Comparison of ENCODE assay signal across 10 cellular contexts in the genomic region with DNA sequence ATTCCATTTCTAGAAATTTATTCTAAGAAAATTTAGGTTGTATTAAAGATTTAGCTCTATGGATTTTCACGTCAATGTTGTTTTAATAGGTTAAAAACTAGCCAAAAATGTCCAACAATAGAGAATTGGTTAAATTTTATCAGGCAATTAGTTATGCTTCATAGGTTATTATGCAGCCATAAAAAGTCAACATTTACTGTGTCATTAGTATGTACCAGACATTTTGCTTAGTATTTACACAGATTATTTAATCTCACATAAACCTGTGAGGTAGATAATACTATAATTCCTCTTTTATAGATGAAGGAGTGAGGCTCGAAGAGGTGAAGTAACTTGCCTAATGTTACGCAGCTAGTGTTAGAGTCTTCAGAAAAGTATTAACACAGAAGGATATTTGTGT. TPM values are rescaled to one million over a fixed set of nuclear protein-coding genes. Genes with fewer than 3 reads are reported as not detected.
DNase-seq lines count a peak whose midpoint lies in the region; ATAC-seq, FAIRE-seq and TF ChIP-seq lines count a peak whose summit lies in the region.
"Had no signal": no experiment of that assay in that cellular context is flagged by ENCODE, and none has a peak within 500 bp of the region (broad histone marks: within the 10 kb centered on the region; RNA-seq: fewer than 3 reads in every experiment).

No MANE protein-coding gene starts in this region.

- BruUV-seq in K562 (replicated peaks; lab: Mats Ljungman, UMichigan), result no TSS peak

- H3K9ac ChIP-seq in K562 (ENCODE audit: insufficient read depth in 1 of 2, low read depth in 2 of 2, low read length in 2 of 2) (peak overlapping the region in 1 of 2 experiments; percentile 96; a peak in 3 of 4 replicates), muscle layer of colon (ENCODE audit: low read length) (no peak overlapping the region)

- H3K36me3 ChIP-seq in K562 (ENCODE audit: control insufficient read depth, insufficient read depth, low read length), result peaks cover 35% of the 10 kb centered on the region
- no peaks in the 10 kb centered on the region for H3K36me3 ChIP-seq in muscle layer of colon (ENCODE audit: insufficient read depth, low read length)
- no peaks in the 10 kb centered on the region for H3K36me3 ChIP-seq in mucosa of descending colon (ENCODE audit: low read depth)

- H3K9me3 ChIP-seq in K562 (replicated peaks; ENCODE audit: control insufficient read depth, insufficient read depth, low read depth, low read length) (no peaks in the 10 kb centered on the region), muscle layer of colon (ENCODE audit: low read length) (no peaks in the 10 kb centered on the region), mucosa of descending colon (no peaks in the 10 kb centered on the region)

- no peak for DNase-seq in AG04449 (ENCODE audit: low read depth, low spot score)
- DNase-seq in HFF-Myc (ENCODE audit: extremely low read depth, low read depth), result no peak
- no peak for DNase-seq in K562 (ENCODE audit: extremely low read depth in 1 of 4, low spot score in 3 of 4)
- DNase-seq in ecto neural progenitor cell (ENCODE audit: low spot score), result no peak
- DNase-seq in NCI-H524 (lab: John Stamatoyannopoulos, UW), result no peak
- DNase-seq in mucosa of descending colon, result no peak
- DNase-seq: GF-D8, glutamatergic neuron had no signal

- H3K4me2 ChIP-seq in K562 (ENCODE audit: insufficient read depth, low read length), result peak overlapping the region; percentile 94

- CTCF ChIA-PET in AG04449 (lab: Yijun Ruan, JAX) (interaction anchor here (0.7 kb wide), 1 partner anchor 11 kb away, joined by 3 read pairs; no protein-coding TSS in a partner anchor), K562 (lab: Yijun Ruan, JAX; ENCODE audit: low intra/inter-chr PET ratio) (no interaction called here)

- H3K79me2 ChIP-seq in K562 (ENCODE audit: control insufficient read depth, insufficient read depth, low read length), result peaks cover 81% of the 10 kb centered on the region

- no peak for FAIRE-seq in K562 (lab: Jason Lieb, UNC)

- H4K20me1 ChIP-seq in K562 (replicated peaks; ENCODE audit: control insufficient read depth, insufficient read depth, low read length), result peaks cover 31% of the 10 kb centered on the region

- TF ChIP-seq RAD21 in K562 (CRISPR knock-in tag; conservative IDR thresholded peaks at IDR 0.05 in 1 of 2, IDR thresholded peaks at IDR 0.05 in 1 of 2), result no peak

- WGBS in K562 (ENCODE audit: insufficient coverage, low coverage, missing lambda C conversion rate), result 40% methylated on average over 3 of the region's 3 CpGs

- peaks cover 4% of the 10 kb centered on the region for H3K9me1 ChIP-seq in K562 (ENCODE audit: control insufficient read depth, insufficient read depth, low read length)

- TF ChIP-seq CTCF in AG04449 (IDR thresholded peaks at IDR 0.05; ENCODE audit: insufficient read depth, low read length, missing control alignments) (no peak), HFF-Myc (IDR thresholded peaks at IDR 0.05; ENCODE audit: low read depth, low read length, missing control alignments) (no peak), K562 (IDR thresholded peaks at IDR 0.05 in 2 of 3, conservative IDR thresholded peaks at IDR 0.05 in 1 of 3; ENCODE audit: insufficient read depth in 2 of 3, low read depth in 1 of 3, low read length in 3 of 3) (no peak), mucosa of descending colon (IDR thresholded peaks at IDR 0.05) (no peak)

- TF ChIP-seq EP300 in K562 (IDR thresholded peaks at IDR 0.05; ENCODE audit: low read length), result no peak

- ATAC-seq in K562 (no peak), GM21528 (IDR thresholded peaks at IDR 0.05; ENCODE audit: low FRiP score, unreplicated experiment) (no peak), mucosa of descending colon (no peak)

- in situ Hi-C loops in K562 (cut with MboI), result no loop called here

- H2AFZ ChIP-seq in K562 (ENCODE audit: low read depth, low read length), result no peak overlapping the region

- H3K4me3 ChIP-seq in AG04449 (ENCODE audit: low read depth, low read length) (peak overlapping the region; percentile 78), HFF-Myc (replicated peaks; ENCODE audit: low read depth, low read length) (peak overlapping the region; percentile 63; the same call in 1 of the 2 replicates), K562 (peak overlapping the region; percentile 81), muscle layer of colon (ENCODE audit: low read depth in 1 of 2, low read length in 2 of 2) (peak overlapping the region; percentile 78 to 96), mucosa of descending colon (no peak overlapping the region)

- TF ChIP-seq POLR2A in K562 (conservative IDR thresholded peaks at IDR 0.05), result no peak

- H3K4me1 ChIP-seq in K562 (replicated peaks in 1 of 2; ENCODE audit: control insufficient read depth in 2 of 2, insufficient read depth in 2 of 2, low read length in 2 of 2), result peaks cover 24 to 39% of the 10 kb centered on the region in 2 experiments
- H3K4me1 ChIP-seq in muscle layer of colon (ENCODE audit: insufficient read depth, low read length), result peaks cover 42% of the 10 kb centered on the region
- peaks cover 26% of the 10 kb centered on the region for H3K4me1 ChIP-seq in mucosa of descending colon (ENCODE audit: low read depth)

- no peaks in the 10 kb centered on the region for H3K27me3 ChIP-seq in K562 (ENCODE audit: control insufficient read depth in 2 of 2, insufficient read depth in 2 of 2, low read length in 2 of 2)
- H3K27me3 ChIP-seq in muscle layer of colon (ENCODE audit: control insufficient read depth in 1 of 2, insufficient read depth in 2 of 2, low read length in 2 of 2), result no peaks in the 10 kb centered on the region

- H3K27ac ChIP-seq in K562 (ENCODE audit: extremely low read depth, low read depth, low read length), result peak overlapping the region; percentile 94; the same call in 2 of the 3 replicates
- H3K27ac ChIP-seq in muscle layer of colon (ENCODE audit: low read depth, low read length), result no peak overlapping the region

- POLR2A ChIA-PET in AG04449 (lab: Yijun Ruan, JAX) (no interaction called here), K562 (lab: Yijun Ruan, JAX) (interaction anchor here (0.6 to 2.3 kb wide), 6 partner anchors 11 to 208 kb away, joined by 3 to 7 read pairs (median 3); no protein-coding TSS in a partner anchor)

- intact Hi-C loops in K562 (cut with micrococcal nuclease), result no loop called here
- intact Hi-C loops in mucosa of descending colon (cut with DNase I, micrococcal nuclease), result no loop called here

TF ChIP-seq in K562, 482 proteins besides CTCF, POLR2A, EP300 and RAD21 (continues in another document):
- TF ChIP-seq MEF2D (tag; conservative IDR thresholded peaks at IDR 0.05; ENCODE audit: low read depth) (no peak), POLR3A (IDR thresholded peaks at IDR 0.05; ENCODE audit: borderline replicate concordance, extremely low read depth, insufficient read depth, insufficient read length) (no peak), SMARCE1 (IDR thresholded peaks at IDR 0.05) (no peak), XRCC5 (IDR thresholded peaks at IDR 0.05; ENCODE audit: low read depth, low read length) (no peak), NFIX (CRISPR knock-in tag; IDR thresholded peaks at IDR 0.05; ENCODE audit: low read depth) (no peak), KAT7 (CRISPR knock-in tag; IDR thresholded peaks at IDR 0.05; ENCODE audit: borderline replicate concordance) (peak; percentile 33; the same call in 1 of the 2 replicates)
- TF ChIP-seq, protein P1, sequence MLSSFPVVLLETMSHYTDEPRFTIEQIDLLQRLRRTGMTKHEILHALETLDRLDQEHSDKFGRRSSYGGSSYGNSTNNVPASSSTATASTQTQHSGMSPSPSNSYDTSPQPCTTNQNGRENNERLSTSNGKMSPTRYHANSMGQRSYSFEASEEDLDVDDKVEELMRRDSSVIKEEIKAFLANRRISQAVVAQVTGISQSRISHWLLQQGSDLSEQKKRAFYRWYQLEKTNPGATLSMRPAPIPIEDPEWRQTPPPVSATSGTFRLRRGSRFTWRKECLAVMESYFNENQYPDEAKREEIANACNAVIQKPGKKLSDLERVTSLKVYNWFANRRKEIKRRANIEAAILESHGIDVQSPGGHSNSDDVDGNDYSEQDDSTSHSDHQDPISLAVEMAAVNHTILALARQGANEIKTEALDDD (IDR thresholded peaks at IDR 0.05), result 0 out of 2 replicates have a peak, but pooled peaks have one; percentile 22
- TF ChIP-seq, protein P2, sequence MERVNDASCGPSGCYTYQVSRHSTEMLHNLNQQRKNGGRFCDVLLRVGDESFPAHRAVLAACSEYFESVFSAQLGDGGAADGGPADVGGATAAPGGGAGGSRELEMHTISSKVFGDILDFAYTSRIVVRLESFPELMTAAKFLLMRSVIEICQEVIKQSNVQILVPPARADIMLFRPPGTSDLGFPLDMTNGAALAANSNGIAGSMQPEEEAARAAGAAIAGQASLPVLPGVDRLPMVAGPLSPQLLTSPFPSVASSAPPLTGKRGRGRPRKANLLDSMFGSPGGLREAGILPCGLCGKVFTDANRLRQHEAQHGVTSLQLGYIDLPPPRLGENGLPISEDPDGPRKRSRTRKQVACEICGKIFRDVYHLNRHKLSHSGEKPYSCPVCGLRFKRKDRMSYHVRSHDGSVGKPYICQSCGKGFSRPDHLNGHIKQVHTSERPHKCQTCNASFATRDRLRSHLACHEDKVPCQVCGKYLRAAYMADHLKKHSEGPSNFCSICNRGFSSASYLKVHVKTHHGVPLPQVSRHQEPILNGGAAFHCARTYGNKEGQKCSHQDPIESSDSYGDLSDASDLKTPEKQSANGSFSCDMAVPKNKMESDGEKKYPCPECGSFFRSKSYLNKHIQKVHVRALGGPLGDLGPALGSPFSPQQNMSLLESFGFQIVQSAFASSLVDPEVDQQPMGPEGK (CRISPR knock-in tag; IDR thresholded peaks at IDR 0.05; ENCODE audit: borderline replicate concordance), result no peak

RNA-seq across cellular contexts. Expression of a gene that starts 1.9 kb away (rescaled TPM):
- total RNA-seq in K562 (2011; cell fraction: chromatin; rRNA removed; ENCODE audit: low replicate concordance), result 79.9 and 290 TPM in 2 replicates
- 32.5 and 39.2 TPM in 2 replicates for total RNA-seq in K562 (2011; cell fraction: nucleolus; rRNA removed)
- total RNA-seq in K562 (2011; cell fraction: nucleoplasm; rRNA removed), result 93.6 and 112 TPM in 2 replicates
- total RNA-seq in K562 (2014; rRNA removed) (33.8 and 35.2 TPM in 2 replicates), K562 (2014; rRNA removed; fragmentation: Illumina TruSeq; extraction: Trizol) (70.3 and 74.9 TPM in 2 replicates), K562 (2015; rRNA removed; fragmentation: Illumina TruSeq; extraction: Trizol) (62.4 and 70.0 TPM in 2 replicates), K562 (2021) (39.3 and 41.9 TPM in 2 replicates), mucosa of descending colon (100 to 1,000 TPM in 2 of 3 donors, 10 to 100 TPM in 1; 91.1 to 112 (median 102) TPM)
- polyA plus RNA-seq in K562 (2011; rRNA removed) (28.0 and 29.1 TPM in 2 replicates), K562 (2014; fragmentation: Illumina TruSeq; extraction: Trizol) (25.3 and 33.6 TPM in 2 replicates), K562 (2014; fragmentation: Nextera tagmentation; extraction: Ambion mirVana) (10 to 100 TPM; 12.7 to 13.2 TPM), K562 (2014; rRNA removed) (21.8 and 26.6 TPM in 2 replicates)
- polyA plus RNA-seq in K562 (2011; cell fraction: cytosol; rRNA removed), result 6.3 and 7.6 TPM in 2 replicates
- 24.7 and 32.5 TPM in 2 replicates for polyA plus RNA-seq in K562 (2011; cell fraction: nucleus; rRNA removed)
- 22.8 and 23.3 TPM in 2 replicates for polyA plus RNA-seq in K562 (2012)
- 45.9 and 83.5 TPM in 2 replicates for polyA minus RNA-seq in K562 (2011; rRNA and poly(A)+ RNA removed)
- polyA minus RNA-seq in K562 (2011; cell fraction: cytosol; rRNA and poly(A)+ RNA removed), result 20.1 and 22.1 TPM in 2 replicates
- 52.2 and 112 TPM in 2 replicates for polyA minus RNA-seq in K562 (2011; cell fraction: nucleus; rRNA and poly(A)+ RNA removed)
